ENCODE assay signal across 24 cellular contexts in genomic region chr1:116847175-116847574, GRCh38.
DNase-seq lines count a peak whose midpoint lies in the region; ATAC-seq and TF ChIP-seq lines count a peak whose summit lies in the region.
"Had no signal": no experiment of that assay in that cellular context is flagged by ENCODE, and none has a peak within 500 bp of the region (broad histone marks: within the 10 kb centered on the region; RNA-seq: fewer than 3 reads in every experiment).

No MANE protein-coding gene starts in this region.

- H3K9me3 ChIP-seq in right cardiac atrium (ENCODE audit: control insufficient read depth, low read length) (no peaks in the 10 kb centered on the region), skeletal muscle satellite cell (replicated peaks; ENCODE audit: low read length) (no peaks in the 10 kb centered on the region)
- H3K9me3 ChIP-seq: Caco-2, HAP-1 had no signal

- TF ChIP-seq CTCF in GM23338 (conservative IDR thresholded peaks at IDR 0.05; ENCODE audit: low read depth in 2 of 2) (no peak), brain microvascular endothelial cell (IDR thresholded peaks at IDR 0.05; ENCODE audit: low read depth, low read length, missing control alignments) (no peak)

- H2AFZ ChIP-seq in GM23338: 0 out of 2 replicates have a peak overlapping the region, but pooled peaks have one; percentile 49

- no peaks in the 10 kb centered on the region for H4K20me1 ChIP-seq in GM23338 (replicated peaks; ENCODE audit: insufficient read depth)
- H4K20me1 ChIP-seq: BLaER1 treated with 17β-estradiol and CSF1 and Interleukin-3, amounts not matched to agents 10 nM and 100 nM had no signal

- H3K9me2 ChIP-seq in GM23338 (ENCODE audit: insufficient read depth): no peaks in the 10 kb centered on the region

- intact Hi-C loops in right cardiac atrium (cut with DNase I): no loop called here

- peaks cover 4% of the 10 kb centered on the region; the same call in 1 of the 3 replicates for H3K9me3 Mint-ChIP-seq in GM23338

- H3K4me1 ChIP-seq in GM23338 (ENCODE audit: insufficient read depth) (0 out of 2 replicates have a peak, but pooled peaks cover 4% of the 10 kb centered on the region), right cardiac atrium (ENCODE audit: control insufficient read depth, insufficient read depth, low read length) (no peaks in the 10 kb centered on the region), skeletal muscle satellite cell (ENCODE audit: control insufficient read depth, insufficient read depth, low read length) (peaks cover 37% of the 10 kb centered on the region)
- H3K4me1 ChIP-seq: Caco-2 had no signal

- H3K27me3 ChIP-seq in GM23338 (ENCODE audit: insufficient read depth) (no peaks in the 10 kb centered on the region), brain microvascular endothelial cell (replicated peaks) (no peaks in the 10 kb centered on the region), right cardiac atrium (ENCODE audit: control insufficient read depth, insufficient read depth) (no peaks in the 10 kb centered on the region), skeletal muscle satellite cell (ENCODE audit: control insufficient read depth, insufficient read depth, low read length) (no peaks in the 10 kb centered on the region)
- H3K27me3 ChIP-seq: BLaER1 treated with 17β-estradiol and CSF1 and Interleukin-3, amounts not matched to agents 10 nM and 100 nM had no signal

- H3K4me2 ChIP-seq in GM23338 (no peak overlapping the region), skeletal muscle satellite cell (ENCODE audit: low read length) (peak overlapping the region; percentile 52)

- 69% methylated on average over 2 of the region's 2 CpGs for WGBS in right cardiac atrium

- H3K36me3 Mint-ChIP-seq in GM23338 (ENCODE audit: low read depth): no peaks in the 10 kb centered on the region; the same call in 1 of the 3 replicates
- H3K36me3 Mint-ChIP-seq: IgD-negative memory B cell, naive B cell had no signal

- H3K4me1 Mint-ChIP-seq in GM23338: peaks cover 7% of the 10 kb centered on the region; the same call in 2 of the 3 replicates
- H3K4me1 Mint-ChIP-seq: activated B cell treated with CpG ODN at 0.5 μM for 24 hours, naive B cell had no signal

- H3K27ac ChIP-seq in GM23338 (ENCODE audit: low read depth) (no peak overlapping the region), brain microvascular endothelial cell (peak overlapping the region; percentile 52), right cardiac atrium (ENCODE audit: low read length) (peak overlapping the region; percentile 39)

- no peaks in the 10 kb centered on the region for H3F3A ChIP-seq in GM23338 (replicated peaks; ENCODE audit: low read depth)

- no peak overlapping the region for H3K4me3 Mint-ChIP-seq in GM23338
- H3K4me3 Mint-ChIP-seq: activated B cell treated with CpG ODN at 0.5 μM for 24 hours, brain, IgD-negative memory B cell, naive B cell had no signal

- in situ Hi-C loops in brain microvascular endothelial cell (cut with HindIII; ENCODE audit: low pct_ligation_motif_present, low sequenced_read_pairs): no loop called here

- no peak overlapping the region for H3K9ac ChIP-seq in skeletal muscle satellite cell (ENCODE audit: low read depth, low read length)
- H3K9ac ChIP-seq: BLaER1 treated with 17β-estradiol and CSF1 and Interleukin-3, amounts not matched to agents 10 nM and 100 nM had no signal

- ATAC-seq in GM23338 (no peak), right cardiac atrium (peak; percentile 39 to 41), GM19023 (IDR thresholded peaks at IDR 0.05; ENCODE audit: unreplicated experiment) (no peak)

- DNase-seq in GM23338 (ENCODE audit: low spot score) (no peak), brain microvascular endothelial cell (no peak), right cardiac atrium (no peak), NCI-H1092 treated with DMSO at 0.1 percent for 48 hours (lab: John Stamatoyannopoulos, UW) (no peak), hepatic stellate cell (ENCODE audit: low spot score) (no peak), midbrain (lab: John Stamatoyannopoulos, UW) (no peak)
- DNase-seq: activated B cell treated with CpG ODN at 0.5 μM for 24 hours; activated CD4-positive, alpha-beta T cell treated with anti-CD3 and anti-CD28 coated beads, Interleukin-2, amount 50 U/mL, for 4 hours; Caco-2; glutamatergic neuron; kidney glomerular epithelial cell; naive B cell; NCI-H1105 treated with DMSO at 0.1 percent for 48 hours; NCI-H1930; NCI-H524; SIG-M5; stimulated activated CD4-positive, alpha-beta T cell treated with anti-CD3 and anti-CD28 coated beads, Interleukin-2, amount 100 ng/mL, for 48 hours had no signal

- peaks cover 3% of the 10 kb centered on the region for H3K27me3 Mint-ChIP-seq in GM23338 (ENCODE audit: insufficient read depth, low read depth, poor library complexity)
- H3K27me3 Mint-ChIP-seq: brain, naive B cell had no signal

- H3K36me3 ChIP-seq in GM23338 (ENCODE audit: insufficient read depth) (0 out of 2 replicates have a peak, but pooled peaks cover 4% of the 10 kb centered on the region), brain microvascular endothelial cell (replicated peaks) (no peaks in the 10 kb centered on the region), skeletal muscle satellite cell (ENCODE audit: insufficient read depth, low read length) (no peaks in the 10 kb centered on the region)
- H3K36me3 ChIP-seq: BLaER1 treated with 17β-estradiol and CSF1 and Interleukin-3, amounts not matched to agents 10 nM and 100 nM; HAP-1 had no signal

- H3K4me3 ChIP-seq in GM23338 (no peak overlapping the region), brain microvascular endothelial cell (ENCODE audit: low read depth, low read length) (no peak overlapping the region), right cardiac atrium (ENCODE audit: low read length) (no peak overlapping the region), skeletal muscle satellite cell (ENCODE audit: low read length) (no peak overlapping the region)
- H3K4me3 ChIP-seq: BLaER1 treated with 17β-estradiol and CSF1 and Interleukin-3, amounts not matched to agents 10 nM and 100 nM; HAP-1; lung had no signal

- no peaks in the 10 kb centered on the region for H3K79me2 ChIP-seq in GM23338 (replicated peaks; ENCODE audit: insufficient read depth)

- no peak overlapping the region for H3K27ac Mint-ChIP-seq in GM23338
- H3K27ac Mint-ChIP-seq: activated B cell treated with CpG ODN at 0.5 μM for 24 hours, IgD-negative memory B cell had no signal

TF ChIP-seq in GM23338, 12 proteins besides CTCF, POLR2A, EP300 and RAD21:
- TF ChIP-seq JUNB (IDR thresholded peaks at IDR 0.05; ENCODE audit: unreplicated experiment) (no peak), EZH2phosphoT487 (IDR thresholded peaks at IDR 0.05; ENCODE audit: unreplicated experiment) (no peak)

Comparison
In these comparisons a context has a peak if more than half of its experiments do, and no peak if none do; other contexts are left out.
1. ATAC-seq: peak in right cardiac atrium (2 of 2); none in GM23338 (single experiment) and GM19023 (single experiment).